8 cellular contexts compared by ENCODE assay signal in the genomic region with DNA sequence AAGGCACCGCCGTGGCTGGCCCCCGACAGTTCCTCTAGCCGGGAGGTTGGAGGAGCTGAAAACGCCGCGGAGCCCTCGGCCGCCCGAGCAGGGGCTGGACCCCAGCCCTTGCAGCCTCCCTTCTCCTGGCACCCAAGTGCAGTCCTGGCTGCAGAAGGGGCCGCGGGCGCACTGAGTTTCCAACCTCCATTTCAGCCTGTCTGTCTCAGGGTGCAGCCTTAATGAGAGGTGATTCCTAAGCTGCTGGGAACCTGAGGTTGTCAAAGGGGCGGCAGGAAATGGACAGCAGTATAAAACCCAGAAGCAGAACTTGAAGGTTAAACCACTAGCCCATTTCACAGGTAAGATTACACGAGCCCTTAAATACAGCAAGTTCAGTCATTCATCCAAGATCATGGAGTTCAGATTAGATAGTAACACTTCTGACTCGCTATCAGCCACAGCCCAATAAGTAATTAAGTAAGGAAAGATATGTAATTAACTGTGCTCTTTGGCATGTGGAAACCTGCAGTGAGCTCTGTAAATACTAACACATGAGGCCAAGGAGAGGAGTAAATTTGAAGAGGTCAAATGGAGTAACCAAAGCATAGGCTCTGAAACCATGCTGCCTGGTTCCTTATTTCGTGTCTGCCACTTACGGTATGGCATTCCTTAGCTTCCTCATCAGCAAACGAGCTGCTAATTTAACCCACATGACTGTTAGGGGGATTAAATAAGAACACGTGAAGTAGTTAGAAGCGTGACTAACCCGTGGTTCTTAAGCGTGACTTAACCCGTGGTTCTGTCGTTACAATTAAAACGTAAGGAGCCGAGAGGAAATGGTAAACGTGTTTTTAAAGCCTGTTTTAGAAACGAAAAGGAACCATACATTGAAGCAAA. TPM values are rescaled to one million over a fixed set of nuclear protein-coding genes. Genes with fewer than 3 reads are reported as not detected.
DNase-seq lines count a peak whose midpoint lies in the region; ATAC-seq and TF ChIP-seq lines count a peak whose summit lies in the region.

No MANE protein-coding gene starts in this region.

- peak overlapping the region; percentile 94 for H3K9ac ChIP-seq in neural cell (ENCODE audit: low read length)

- peak; percentile 76 for DNase-seq in GDM1 (lab: John Stamatoyannopoulos, UW)
- peak; percentile 87 for DNase-seq in NCI-H526 treated with DMSO at 0.1 percent for 48 hours (lab: John Stamatoyannopoulos, UW)
- peak; percentile 31 for DNase-seq in activated T-cell treated with anti-CD3 and anti-CD28 coated beads, Interleukin-2, amount 50 U/mL, for 24 hours
- DNase-seq in fibroblast of pulmonary artery (ENCODE audit: low read depth) = peak; percentile 33
- DNase-seq in cerebellar nuclear complex (lab: John Stamatoyannopoulos, UW) = no peak

- H3K27me3 ChIP-seq in neural cell (ENCODE audit: insufficient read depth, low read depth, low read length) = no peaks in the 10 kb centered on the region

- no peaks in the 10 kb centered on the region for H3F3A ChIP-seq in neural cell (ENCODE audit: insufficient read depth, low read length, poor library complexity, severe bottlenecking)

- no peaks in the 10 kb centered on the region for H3K27me3 Mint-ChIP-seq in activated T-cell treated with anti-CD3 and anti-CD28 coated beads, Interleukin-2, amount 50 U/mL, for 24 hours

- TF ChIP-seq CTCF in HEK293 (tag by site-specific recombination; IDR thresholded peaks at IDR 0.05) (no peak), fibroblast of pulmonary artery (IDR thresholded peaks at IDR 0.05; ENCODE audit: low read length, missing control alignments) (no peak), neural cell (IDR thresholded peaks at IDR 0.05; ENCODE audit: poor library complexity, severe bottlenecking) (no peak)

- peak overlapping the region; percentile 67 for H3K4me2 ChIP-seq in neural cell (ENCODE audit: low read length)

- H3K9me2 ChIP-seq in neural cell (ENCODE audit: insufficient read depth, low read length) = no peaks in the 10 kb centered on the region

- peak overlapping the region; percentile 96 for H3K27ac Mint-ChIP-seq in activated T-cell treated with anti-CD3 and anti-CD28 coated beads, Interleukin-2, amount 50 U/mL, for 24 hours

- H3K79me2 ChIP-seq in neural cell (replicated peaks; ENCODE audit: insufficient read depth, low read length) = peaks cover 30% of the 10 kb centered on the region

- H3K4me3 ChIP-seq in HEK293 (ENCODE audit: low read depth, low read length) = peak overlapping the region; percentile 90
- H3K4me3 ChIP-seq in fibroblast of pulmonary artery (replicated peaks; ENCODE audit: low read depth, low read length) = peak overlapping the region; percentile 79
- peak overlapping the region; percentile 86 for H3K4me3 ChIP-seq in neural cell (ENCODE audit: low read length)

- peaks cover 66% of the 10 kb centered on the region for H3K4me1 Mint-ChIP-seq in activated T-cell treated with anti-CD3 and anti-CD28 coated beads, Interleukin-2, amount 50 U/mL, for 24 hours (ENCODE audit: low read depth)

- H3K9me3 ChIP-seq in HEK293 (ENCODE audit: control insufficient read depth, insufficient read depth, low read depth, low read length) (no peaks in the 10 kb centered on the region), neural cell (ENCODE audit: low read length) (no peaks in the 10 kb centered on the region)

- H3K27ac ChIP-seq in HEK293 (ENCODE audit: extremely low read depth, low read depth, low read length) (peak overlapping the region; percentile 77), neural cell (ENCODE audit: low read length) (peak overlapping the region; percentile 100)

- H3K36me3 Mint-ChIP-seq in activated T-cell treated with anti-CD3 and anti-CD28 coated beads, Interleukin-2, amount 50 U/mL, for 24 hours (ENCODE audit: low read depth) = peaks cover 47% of the 10 kb centered on the region

- peak overlapping the region; percentile 92 for H2AFZ ChIP-seq in neural cell (ENCODE audit: low read depth, low read length)

- H3K9me3 Mint-ChIP-seq in activated T-cell treated with anti-CD3 and anti-CD28 coated beads, Interleukin-2, amount 50 U/mL, for 24 hours = peaks cover 2% of the 10 kb centered on the region

- no peaks in the 10 kb centered on the region for H3K36me3 ChIP-seq in HEK293 (ENCODE audit: control insufficient read depth in 2 of 2, insufficient read depth in 1 of 2, low read length in 2 of 2)
- no peaks in the 10 kb centered on the region for H3K36me3 ChIP-seq in neural cell (ENCODE audit: insufficient read depth, low read length)

- TF ChIP-seq RAD21 in neural cell (conservative IDR thresholded peaks at IDR 0.05) = no peak

- H4K20me1 ChIP-seq in neural cell (ENCODE audit: insufficient read depth) = no peaks in the 10 kb centered on the region

- POLR2A ChIA-PET in HEK293 (lab: Yijun Ruan, JAX) = interaction anchor here (0.6 to 2.3 kb wide), 8 partner anchors 8 to 142 kb away, joined by 3 to 10 read pairs (median 4); partner anchors contain the start of genes PHF11 and RCBTB1

- TF ChIP-seq EP300 in neural cell (conservative IDR thresholded peaks at IDR 0.05; ENCODE audit: poor library complexity, severe bottlenecking) = no peak

- H3K4me1 ChIP-seq in HEK293 (ENCODE audit: control insufficient read depth, insufficient read depth, low read length) = no peaks in the 10 kb centered on the region

- CTCF ChIA-PET in HEK293 (lab: Yijun Ruan, JAX) = no interaction called here

- H3K4me3 Mint-ChIP-seq in activated T-cell treated with anti-CD3 and anti-CD28 coated beads, Interleukin-2, amount 50 U/mL, for 24 hours = peak overlapping the region; percentile 90

- ATAC-seq in HG02798 (IDR thresholded peaks at IDR 0.05; ENCODE audit: poor library complexity, unreplicated experiment) = no peak

TF ChIP-seq in HEK293, 187 proteins besides CTCF, POLR2A, EP300 and RAD21 (continues in another document):
- TF ChIP-seq ZNF785 (tag by site-specific recombination; IDR thresholded peaks at IDR 0.05) = no peak
- TF ChIP-seq, protein P1, sequence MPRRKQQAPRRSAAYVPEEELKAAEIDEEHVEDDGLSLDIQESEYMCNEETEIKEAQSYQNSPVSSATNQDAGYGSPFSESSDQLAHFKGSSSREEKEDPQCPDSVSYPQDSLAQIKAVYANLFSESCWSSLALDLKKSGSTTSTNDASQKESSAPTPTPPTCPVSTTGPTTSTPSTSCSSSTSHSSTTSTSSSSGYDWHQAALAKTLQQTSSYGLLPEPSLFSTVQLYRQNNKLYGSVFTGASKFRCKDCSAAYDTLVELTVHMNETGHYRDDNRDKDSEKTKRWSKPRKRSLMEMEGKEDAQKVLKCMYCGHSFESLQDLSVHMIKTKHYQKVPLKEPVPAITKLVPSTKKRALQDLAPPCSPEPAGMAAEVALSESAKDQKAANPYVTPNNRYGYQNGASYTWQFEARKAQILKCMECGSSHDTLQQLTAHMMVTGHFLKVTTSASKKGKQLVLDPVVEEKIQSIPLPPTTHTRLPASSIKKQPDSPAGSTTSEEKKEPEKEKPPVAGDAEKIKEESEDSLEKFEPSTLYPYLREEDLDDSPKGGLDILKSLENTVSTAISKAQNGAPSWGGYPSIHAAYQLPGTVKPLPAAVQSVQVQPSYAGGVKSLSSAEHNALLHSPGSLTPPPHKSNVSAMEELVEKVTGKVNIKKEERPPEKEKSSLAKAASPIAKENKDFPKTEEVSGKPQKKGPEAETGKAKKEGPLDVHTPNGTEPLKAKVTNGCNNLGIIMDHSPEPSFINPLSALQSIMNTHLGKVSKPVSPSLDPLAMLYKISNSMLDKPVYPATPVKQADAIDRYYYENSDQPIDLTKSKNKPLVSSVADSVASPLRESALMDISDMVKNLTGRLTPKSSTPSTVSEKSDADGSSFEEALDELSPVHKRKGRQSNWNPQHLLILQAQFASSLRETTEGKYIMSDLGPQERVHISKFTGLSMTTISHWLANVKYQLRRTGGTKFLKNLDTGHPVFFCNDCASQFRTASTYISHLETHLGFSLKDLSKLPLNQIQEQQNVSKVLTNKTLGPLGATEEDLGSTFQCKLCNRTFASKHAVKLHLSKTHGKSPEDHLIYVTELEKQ (tag by site-specific recombination; IDR thresholded peaks at IDR 0.05; ENCODE audit: borderline replicate concordance) = peak; percentile 38; the same call in 1 of the 2 replicates
- TF ChIP-seq ZNF10 (tag by site-specific recombination; IDR thresholded peaks at IDR 0.05) = peak; percentile 90
- TF ChIP-seq ZFP69B (tag by site-specific recombination; IDR thresholded peaks at IDR 0.05) = peak; percentile 49; the same call in 1 of the 2 replicates

TF ChIP-seq in neural cell, 6 proteins besides CTCF, POLR2A, EP300 and RAD21 (continues in another document):
- TF ChIP-seq POLR2AphosphoS5 (IDR thresholded peaks at IDR 0.05) = no peak
- TF ChIP-seq TAF1 (IDR thresholded peaks at IDR 0.05; ENCODE audit: low read depth) = no peak
- no peak for TF ChIP-seq SMC3 (conservative IDR thresholded peaks at IDR 0.05; ENCODE audit: poor library complexity)
- no peak for TF ChIP-seq EZH2 (IDR thresholded peaks at IDR 0.05; ENCODE audit: borderline replicate concordance, insufficient read depth, low read length, poor library complexity, severe bottlenecking)
- TF ChIP-seq MXI1 (conservative IDR thresholded peaks at IDR 0.05; ENCODE audit: poor library complexity, severe bottlenecking) = peak; percentile 25

RNA-seq across cellular contexts. Expression of gene SETDB2, which starts 0.7 kb away (rescaled TPM):
- polyA plus RNA-seq in neural cell = 10.2 and 14.6 TPM in 2 replicates
- 22.9 and 26.5 TPM in 2 replicates for polyA minus RNA-seq in neural cell

RNA-seq across cellular contexts. Expression of gene CAB39L, which starts 0.9 kb away (rescaled TPM):
- polyA plus RNA-seq in neural cell = 40.3 and 41.4 TPM in 2 replicates
- 57.5 and 62.9 TPM in 2 replicates for polyA minus RNA-seq in neural cell

RNA-seq across cellular contexts. Expression of gene PHF11, which starts 51.0 kb away (rescaled TPM):
- polyA plus RNA-seq in neural cell = 0.60 TPM in 1 of 2 replicates, not detected in the other
- 0.97 TPM in 1 of 2 replicates, not detected in the other for polyA minus RNA-seq in neural cell

Comparison
In these comparisons a context has a peak if more than half of its experiments do, and no peak if none do; other contexts are left out.
1. DNase-seq: peak in GDM1 (single experiment), NCI-H526 treated with DMSO at 0.1 percent for 48 hours (single experiment), activated T-cell treated with anti-CD3 and anti-CD28 coated beads, Interleukin-2, amount 50 U/mL, for 24 hours (single experiment) and fibroblast of pulmonary artery (single experiment); none in cerebellar nuclear complex (0 of 2).
2. Peak in every context shown above with its lines, with median percentiles within 50 percentile points of each other: H3K4me3 ChIP-seq.